Comparison of ENCODE assay signal across 8 cellular contexts in genomic region chr12:122836027-122836921, GRCh38. TPM values are rescaled to one million over a fixed set of nuclear protein-coding genes. Genes with fewer than 3 reads are reported as not detected.
DNase-seq lines count a peak whose midpoint lies in the region; ATAC-seq lines count a peak whose summit lies in the region.

No MANE protein-coding gene starts in this region.

- no peak overlapping the region for H3K27ac ChIP-seq in HUES64 (ENCODE audit: low read depth, low read length)

- peak overlapping the region; percentile 97 for H3K27ac Mint-ChIP-seq in T-helper 2 cell treated with Interferon-gamma antibody and Interleukin-4, amounts not matched to agents 5 μg/mL and 100 μg/mL, for 36 hours

- peak overlapping the region; percentile 95 for H3K4me3 Mint-ChIP-seq in T-helper 2 cell treated with Interferon-gamma antibody and Interleukin-4, amounts not matched to agents 5 μg/mL and 100 μg/mL, for 36 hours

- no peaks in the 10 kb centered on the region for H3K36me3 ChIP-seq in HUES64 (ENCODE audit: insufficient read depth, low read length)

- H3K9me3 Mint-ChIP-seq in T-helper 2 cell treated with Interferon-gamma antibody and Interleukin-4, amounts not matched to agents 5 μg/mL and 100 μg/mL, for 36 hours, result no peaks in the 10 kb centered on the region

- H3K4me1 Mint-ChIP-seq in T-helper 2 cell treated with Interferon-gamma antibody and Interleukin-4, amounts not matched to agents 5 μg/mL and 100 μg/mL, for 36 hours (ENCODE audit: low read depth), result peaks cover 28% of the 10 kb centered on the region

- H3K27me3 ChIP-seq in HUES64 (ENCODE audit: insufficient read depth, low read length), result peaks cover 33% of the 10 kb centered on the region

- ATAC-seq in GM19463 (IDR thresholded peaks at IDR 0.05; ENCODE audit: unreplicated experiment), result no peak

- H3K9me3 ChIP-seq in HUES64 (ENCODE audit: insufficient read depth, low read depth, low read length), result no peaks in the 10 kb centered on the region

- peak overlapping the region; percentile 49; the same call in 1 of the 2 replicates for H3K9ac ChIP-seq in HUES64 (ENCODE audit: low read depth, low read length)

- H3K4me1 ChIP-seq in HUES64 (ENCODE audit: insufficient read depth, low read length), result peaks cover 10% of the 10 kb centered on the region; the same call in 1 of the 2 replicates

- 3% methylated on average over 42 of the region's 42 CpGs for whole genome bisulfite sequencing in HUES64

- peaks cover 9% of the 10 kb centered on the region for H3K36me3 Mint-ChIP-seq in T-helper 2 cell treated with Interferon-gamma antibody and Interleukin-4, amounts not matched to agents 5 μg/mL and 100 μg/mL, for 36 hours (ENCODE audit: low read depth)

- H3K27me3 Mint-ChIP-seq in T-helper 2 cell treated with Interferon-gamma antibody and Interleukin-4, amounts not matched to agents 5 μg/mL and 100 μg/mL, for 36 hours (ENCODE audit: low read depth), result peaks cover 16% of the 10 kb centered on the region

- peak overlapping the region; percentile 70 for H3K4me3 ChIP-seq in HUES64 (ENCODE audit: low read length)

- DNase-seq in NOMO-1 (lab: John Stamatoyannopoulos, UW; ENCODE audit: unreplicated experiment in 2 of 2) (peak; percentile 42 to 62), NOMO-1 treated with dmso at 0.1 percent for 144 hours (lab: John Stamatoyannopoulos, UW; ENCODE audit: unreplicated experiment) (no peak), cerebellar cortex (ENCODE audit: low spot score) (peak; percentile 46), left kidney (ENCODE audit: low read depth, low spot score) (peak; percentile 94)
- peak; percentile 63 for DNase-seq in T-helper 2 cell treated with Interferon-gamma antibody and Interleukin-4, amounts not matched to agents 5 μg/mL and 100 μg/mL, for 36 hours (ENCODE audit: low spot score)
- peak; percentile 18 for DNase-seq in stimulated activated CD8-positive, alpha-beta memory T cell treated with anti-CD3 and anti-CD28 coated beads, Interleukin-15, amount 100 ng/mL, for 1 hour (ENCODE audit: low read depth)

RNA-seq across cellular contexts. Expression of gene HIP1R, which starts 1.0 kb away (rescaled TPM):
- polyA plus RNA-seq in HUES64 (2013, experiment 1 of 2), result 5.8 TPM
- polyA plus RNA-seq in HUES64 (2013, experiment 2 of 2), result 8.2 TPM

RNA-seq across cellular contexts. Expression of gene VPS37B, which starts 59.6 kb away (rescaled TPM):
- 8.4 TPM for polyA plus RNA-seq in HUES64 (2013, experiment 1 of 2)
- polyA plus RNA-seq in HUES64 (2013, experiment 2 of 2), result 10.7 TPM
